1 cellular context compared by ENCODE assay signal in the genomic region with DNA sequence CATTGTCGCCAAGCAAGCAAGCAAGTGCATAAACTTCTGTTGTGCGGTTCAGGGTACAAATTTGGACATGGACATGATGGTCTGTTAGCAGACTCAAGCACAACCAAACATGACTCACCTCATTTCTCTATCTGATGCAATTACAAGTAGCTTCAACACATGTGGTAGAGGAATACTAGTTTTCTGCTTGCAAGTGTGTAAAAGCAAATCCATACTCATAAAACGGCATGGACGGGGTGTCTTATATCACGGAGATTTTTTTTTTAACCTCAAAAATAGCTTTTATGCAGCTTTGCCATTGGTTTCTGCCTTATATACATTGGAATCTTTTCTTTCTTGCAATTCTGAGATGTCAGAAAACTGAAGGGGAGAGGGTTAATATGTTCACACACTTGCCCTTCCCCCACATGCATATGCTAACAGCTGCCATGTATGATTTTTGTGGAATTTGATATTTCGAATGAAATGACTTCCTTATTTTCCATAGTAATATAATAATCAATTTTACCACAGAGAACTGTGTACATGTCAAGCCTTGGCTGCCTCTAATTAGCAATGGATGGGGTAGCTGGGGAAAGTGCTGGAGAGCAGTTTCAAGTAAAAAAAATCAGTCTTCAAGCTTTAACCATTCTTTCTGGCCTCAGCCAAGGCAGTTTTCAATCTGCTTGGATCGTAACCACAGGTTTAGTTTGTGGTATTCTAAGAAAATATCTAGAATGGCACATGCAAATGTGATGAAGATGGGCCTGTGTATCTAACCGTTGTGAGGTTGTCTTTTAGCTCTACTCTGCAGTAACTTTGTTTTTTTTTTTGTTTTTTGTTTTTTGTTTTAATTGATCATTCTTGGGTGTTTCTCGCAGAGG.
TF ChIP-seq lines count a peak whose summit lies in the region.

No MANE protein-coding gene starts in this region.

TF ChIP-seq in K562, 482 proteins besides CTCF, POLR2A, EP300 and RAD21 (continued from another document and continues in another):
- TF ChIP-seq, protein P1, sequence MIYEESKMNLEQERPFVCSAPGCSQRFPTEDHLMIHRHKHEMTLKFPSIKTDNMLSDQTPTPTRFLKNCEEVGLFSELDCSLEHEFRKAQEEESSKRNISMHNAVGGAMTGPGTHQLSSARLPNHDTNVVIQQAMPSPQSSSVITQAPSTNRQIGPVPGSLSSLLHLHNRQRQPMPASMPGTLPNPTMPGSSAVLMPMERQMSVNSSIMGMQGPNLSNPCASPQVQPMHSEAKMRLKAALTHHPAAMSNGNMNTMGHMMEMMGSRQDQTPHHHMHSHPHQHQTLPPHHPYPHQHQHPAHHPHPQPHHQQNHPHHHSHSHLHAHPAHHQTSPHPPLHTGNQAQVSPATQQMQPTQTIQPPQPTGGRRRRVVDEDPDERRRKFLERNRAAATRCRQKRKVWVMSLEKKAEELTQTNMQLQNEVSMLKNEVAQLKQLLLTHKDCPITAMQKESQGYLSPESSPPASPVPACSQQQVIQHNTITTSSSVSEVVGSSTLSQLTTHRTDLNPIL (CRISPR knock-in tag; IDR thresholded peaks at IDR 0.05) = no peak
- TF ChIP-seq FOXA1 (IDR thresholded peaks at IDR 0.05; ENCODE audit: borderline replicate concordance) (no peak), PYGO2 (tag; IDR thresholded peaks at IDR 0.05) (no peak), NRF1 (conservative IDR thresholded peaks at IDR 0.05 in 1 of 2, IDR thresholded peaks at IDR 0.05 in 1 of 2) (no peak), ZNF41 (CRISPR knock-in tag; conservative IDR thresholded peaks at IDR 0.05) (0 out of 2 replicates have a peak, but pooled peaks have one; percentile 9), HIVEP1 (CRISPR knock-in tag; IDR thresholded peaks at IDR 0.05) (no peak), RBM14 (IDR thresholded peaks at IDR 0.05; ENCODE audit: borderline replicate concordance, insufficient read depth, low read depth, low read length) (no peak), ZNF408 (CRISPR knock-in tag; IDR thresholded peaks at IDR 0.05; ENCODE audit: low read depth) (no peak), CHD4 (IDR thresholded peaks at IDR 0.05; ENCODE audit: insufficient read depth, insufficient replicate concordance, low read depth, low read length, poor library complexity, severe bottlenecking) (no peak), NBN (IDR thresholded peaks at IDR 0.05; ENCODE audit: low read depth) (no peak), SMARCA4 (IDR thresholded peaks at IDR 0.05) (peak; percentile 42; the same call in 1 of the 2 replicates), FOXJ2 (tag; IDR thresholded peaks at IDR 0.05) (peak; percentile 40; the same call in 1 of the 2 replicates), GATA2 (CRISPR knock-in tag; IDR thresholded peaks at IDR 0.05) (no peak), GTF2A2 (tag; IDR thresholded peaks at IDR 0.05) (0 out of 2 replicates have a peak, but pooled peaks have one; percentile 36), PHF20 (IDR thresholded peaks at IDR 0.05; ENCODE audit: partially characterized antibody) (no peak), RBFOX2 (IDR thresholded peaks at IDR 0.05; ENCODE audit: low read depth, low read length) (peak; percentile 35; the same call in 1 of the 2 replicates), SIRT6 (IDR thresholded peaks at IDR 0.05; ENCODE audit: low read depth, low read length) (no peak), HSF4 (CRISPR knock-in tag; IDR thresholded peaks at IDR 0.05; ENCODE audit: borderline replicate concordance) (no peak), ZKSCAN1 (IDR thresholded peaks at IDR 0.05; ENCODE audit: low read depth, low read length) (no peak), FOXM1 (IDR thresholded peaks at IDR 0.05; ENCODE audit: low read depth) (no peak), FOXM1 (CRISPR knock-in tag; IDR thresholded peaks at IDR 0.05; ENCODE audit: low read depth) (no peak)
- TF ChIP-seq, protein P2, sequence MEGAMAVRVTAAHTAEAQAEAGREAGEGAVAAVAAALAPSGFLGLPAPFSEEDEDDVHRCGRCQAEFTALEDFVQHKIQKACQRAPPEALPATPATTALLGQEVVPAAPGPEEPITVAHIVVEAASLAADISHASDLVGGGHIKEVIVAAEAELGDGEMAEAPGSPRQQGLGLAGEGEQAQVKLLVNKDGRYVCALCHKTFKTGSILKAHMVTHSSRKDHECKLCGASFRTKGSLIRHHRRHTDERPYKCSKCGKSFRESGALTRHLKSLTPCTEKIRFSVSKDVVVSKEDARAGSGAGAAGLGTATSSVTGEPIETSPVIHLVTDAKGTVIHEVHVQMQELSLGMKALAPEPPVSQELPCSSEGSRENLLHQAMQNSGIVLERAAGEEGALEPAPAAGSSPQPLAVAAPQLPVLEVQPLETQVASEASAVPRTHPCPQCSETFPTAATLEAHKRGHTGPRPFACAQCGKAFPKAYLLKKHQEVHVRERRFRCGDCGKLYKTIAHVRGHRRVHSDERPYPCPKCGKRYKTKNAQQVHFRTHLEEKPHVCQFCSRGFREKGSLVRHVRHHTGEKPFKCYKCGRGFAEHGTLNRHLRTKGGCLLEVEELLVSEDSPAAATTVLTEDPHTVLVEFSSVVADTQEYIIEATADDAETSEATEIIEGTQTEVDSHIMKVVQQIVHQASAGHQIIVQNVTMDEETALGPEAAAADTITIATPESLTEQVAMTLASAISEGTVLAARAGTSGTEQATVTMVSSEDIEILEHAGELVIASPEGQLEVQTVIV (CRISPR knock-in tag; IDR thresholded peaks at IDR 0.05; ENCODE audit: borderline replicate concordance) = no peak
- TF ChIP-seq, protein P3, sequence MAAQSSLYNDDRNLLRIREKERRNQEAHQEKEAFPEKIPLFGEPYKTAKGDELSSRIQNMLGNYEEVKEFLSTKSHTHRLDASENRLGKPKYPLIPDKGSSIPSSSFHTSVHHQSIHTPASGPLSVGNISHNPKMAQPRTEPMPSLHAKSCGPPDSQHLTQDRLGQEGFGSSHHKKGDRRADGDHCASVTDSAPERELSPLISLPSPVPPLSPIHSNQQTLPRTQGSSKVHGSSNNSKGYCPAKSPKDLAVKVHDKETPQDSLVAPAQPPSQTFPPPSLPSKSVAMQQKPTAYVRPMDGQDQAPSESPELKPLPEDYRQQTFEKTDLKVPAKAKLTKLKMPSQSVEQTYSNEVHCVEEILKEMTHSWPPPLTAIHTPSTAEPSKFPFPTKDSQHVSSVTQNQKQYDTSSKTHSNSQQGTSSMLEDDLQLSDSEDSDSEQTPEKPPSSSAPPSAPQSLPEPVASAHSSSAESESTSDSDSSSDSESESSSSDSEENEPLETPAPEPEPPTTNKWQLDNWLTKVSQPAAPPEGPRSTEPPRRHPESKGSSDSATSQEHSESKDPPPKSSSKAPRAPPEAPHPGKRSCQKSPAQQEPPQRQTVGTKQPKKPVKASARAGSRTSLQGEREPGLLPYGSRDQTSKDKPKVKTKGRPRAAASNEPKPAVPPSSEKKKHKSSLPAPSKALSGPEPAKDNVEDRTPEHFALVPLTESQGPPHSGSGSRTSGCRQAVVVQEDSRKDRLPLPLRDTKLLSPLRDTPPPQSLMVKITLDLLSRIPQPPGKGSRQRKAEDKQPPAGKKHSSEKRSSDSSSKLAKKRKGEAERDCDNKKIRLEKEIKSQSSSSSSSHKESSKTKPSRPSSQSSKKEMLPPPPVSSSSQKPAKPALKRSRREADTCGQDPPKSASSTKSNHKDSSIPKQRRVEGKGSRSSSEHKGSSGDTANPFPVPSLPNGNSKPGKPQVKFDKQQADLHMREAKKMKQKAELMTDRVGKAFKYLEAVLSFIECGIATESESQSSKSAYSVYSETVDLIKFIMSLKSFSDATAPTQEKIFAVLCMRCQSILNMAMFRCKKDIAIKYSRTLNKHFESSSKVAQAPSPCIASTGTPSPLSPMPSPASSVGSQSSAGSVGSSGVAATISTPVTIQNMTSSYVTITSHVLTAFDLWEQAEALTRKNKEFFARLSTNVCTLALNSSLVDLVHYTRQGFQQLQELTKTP (IDR thresholded peaks at IDR 0.05; ENCODE audit: low read depth in 1 of 2, partially characterized antibody in 2 of 2) = no peak
- TF ChIP-seq, protein P4, sequence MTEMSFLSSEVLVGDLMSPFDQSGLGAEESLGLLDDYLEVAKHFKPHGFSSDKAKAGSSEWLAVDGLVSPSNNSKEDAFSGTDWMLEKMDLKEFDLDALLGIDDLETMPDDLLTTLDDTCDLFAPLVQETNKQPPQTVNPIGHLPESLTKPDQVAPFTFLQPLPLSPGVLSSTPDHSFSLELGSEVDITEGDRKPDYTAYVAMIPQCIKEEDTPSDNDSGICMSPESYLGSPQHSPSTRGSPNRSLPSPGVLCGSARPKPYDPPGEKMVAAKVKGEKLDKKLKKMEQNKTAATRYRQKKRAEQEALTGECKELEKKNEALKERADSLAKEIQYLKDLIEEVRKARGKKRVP (CRISPR knock-in tag; IDR thresholded peaks at IDR 0.05) = peak; percentile 78; the same call in 1 of the 2 replicates
- TF ChIP-seq, protein P5, sequence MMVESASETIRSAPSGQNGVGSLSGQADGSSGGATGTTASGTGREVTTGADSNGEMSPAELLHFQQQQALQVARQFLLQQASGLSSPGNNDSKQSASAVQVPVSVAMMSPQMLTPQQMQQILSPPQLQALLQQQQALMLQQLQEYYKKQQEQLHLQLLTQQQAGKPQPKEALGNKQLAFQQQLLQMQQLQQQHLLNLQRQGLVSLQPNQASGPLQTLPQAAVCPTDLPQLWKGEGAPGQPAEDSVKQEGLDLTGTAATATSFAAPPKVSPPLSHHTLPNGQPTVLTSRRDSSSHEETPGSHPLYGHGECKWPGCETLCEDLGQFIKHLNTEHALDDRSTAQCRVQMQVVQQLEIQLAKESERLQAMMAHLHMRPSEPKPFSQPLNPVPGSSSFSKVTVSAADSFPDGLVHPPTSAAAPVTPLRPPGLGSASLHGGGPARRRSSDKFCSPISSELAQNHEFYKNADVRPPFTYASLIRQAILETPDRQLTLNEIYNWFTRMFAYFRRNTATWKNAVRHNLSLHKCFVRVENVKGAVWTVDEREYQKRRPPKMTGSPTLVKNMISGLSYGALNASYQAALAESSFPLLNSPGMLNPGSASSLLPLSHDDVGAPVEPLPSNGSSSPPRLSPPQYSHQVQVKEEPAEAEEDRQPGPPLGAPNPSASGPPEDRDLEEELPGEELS (CRISPR knock-in tag; IDR thresholded peaks at IDR 0.05; ENCODE audit: borderline replicate concordance) = no peak
- TF ChIP-seq, protein P6, sequence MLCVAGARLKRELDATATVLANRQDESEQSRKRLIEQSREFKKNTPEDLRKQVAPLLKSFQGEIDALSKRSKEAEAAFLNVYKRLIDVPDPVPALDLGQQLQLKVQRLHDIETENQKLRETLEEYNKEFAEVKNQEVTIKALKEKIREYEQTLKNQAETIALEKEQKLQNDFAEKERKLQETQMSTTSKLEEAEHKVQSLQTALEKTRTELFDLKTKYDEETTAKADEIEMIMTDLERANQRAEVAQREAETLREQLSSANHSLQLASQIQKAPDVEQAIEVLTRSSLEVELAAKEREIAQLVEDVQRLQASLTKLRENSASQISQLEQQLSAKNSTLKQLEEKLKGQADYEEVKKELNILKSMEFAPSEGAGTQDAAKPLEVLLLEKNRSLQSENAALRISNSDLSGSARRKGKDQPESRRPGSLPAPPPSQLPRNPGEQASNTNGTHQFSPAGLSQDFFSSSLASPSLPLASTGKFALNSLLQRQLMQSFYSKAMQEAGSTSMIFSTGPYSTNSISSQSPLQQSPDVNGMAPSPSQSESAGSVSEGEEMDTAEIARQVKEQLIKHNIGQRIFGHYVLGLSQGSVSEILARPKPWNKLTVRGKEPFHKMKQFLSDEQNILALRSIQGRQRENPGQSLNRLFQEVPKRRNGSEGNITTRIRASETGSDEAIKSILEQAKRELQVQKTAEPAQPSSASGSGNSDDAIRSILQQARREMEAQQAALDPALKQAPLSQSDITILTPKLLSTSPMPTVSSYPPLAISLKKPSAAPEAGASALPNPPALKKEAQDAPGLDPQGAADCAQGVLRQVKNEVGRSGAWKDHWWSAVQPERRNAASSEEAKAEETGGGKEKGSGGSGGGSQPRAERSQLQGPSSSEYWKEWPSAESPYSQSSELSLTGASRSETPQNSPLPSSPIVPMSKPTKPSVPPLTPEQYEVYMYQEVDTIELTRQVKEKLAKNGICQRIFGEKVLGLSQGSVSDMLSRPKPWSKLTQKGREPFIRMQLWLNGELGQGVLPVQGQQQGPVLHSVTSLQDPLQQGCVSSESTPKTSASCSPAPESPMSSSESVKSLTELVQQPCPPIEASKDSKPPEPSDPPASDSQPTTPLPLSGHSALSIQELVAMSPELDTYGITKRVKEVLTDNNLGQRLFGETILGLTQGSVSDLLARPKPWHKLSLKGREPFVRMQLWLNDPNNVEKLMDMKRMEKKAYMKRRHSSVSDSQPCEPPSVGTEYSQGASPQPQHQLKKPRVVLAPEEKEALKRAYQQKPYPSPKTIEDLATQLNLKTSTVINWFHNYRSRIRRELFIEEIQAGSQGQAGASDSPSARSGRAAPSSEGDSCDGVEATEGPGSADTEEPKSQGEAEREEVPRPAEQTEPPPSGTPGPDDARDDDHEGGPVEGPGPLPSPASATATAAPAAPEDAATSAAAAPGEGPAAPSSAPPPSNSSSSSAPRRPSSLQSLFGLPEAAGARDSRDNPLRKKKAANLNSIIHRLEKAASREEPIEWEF (CRISPR knock-in tag; IDR thresholded peaks at IDR 0.05) = no peak
- TF ChIP-seq, protein P7, sequence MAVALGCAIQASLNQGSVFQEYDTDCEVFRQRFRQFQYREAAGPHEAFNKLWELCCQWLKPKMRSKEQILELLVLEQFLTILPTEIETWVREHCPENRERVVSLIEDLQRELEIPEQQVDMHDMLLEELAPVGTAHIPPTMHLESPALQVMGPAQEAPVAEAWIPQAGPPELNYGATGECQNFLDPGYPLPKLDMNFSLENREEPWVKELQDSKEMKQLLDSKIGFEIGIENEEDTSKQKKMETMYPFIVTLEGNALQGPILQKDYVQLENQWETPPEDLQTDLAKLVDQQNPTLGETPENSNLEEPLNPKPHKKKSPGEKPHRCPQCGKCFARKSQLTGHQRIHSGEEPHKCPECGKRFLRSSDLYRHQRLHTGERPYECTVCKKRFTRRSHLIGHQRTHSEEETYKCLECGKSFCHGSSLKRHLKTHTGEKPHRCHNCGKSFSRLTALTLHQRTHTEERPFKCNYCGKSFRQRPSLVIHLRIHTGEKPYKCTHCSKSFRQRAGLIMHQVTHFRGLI (CRISPR knock-in tag; IDR thresholded peaks at IDR 0.05) = peak; percentile 6; the same call in 1 of the 2 replicates
- TF ChIP-seq, protein P8, sequence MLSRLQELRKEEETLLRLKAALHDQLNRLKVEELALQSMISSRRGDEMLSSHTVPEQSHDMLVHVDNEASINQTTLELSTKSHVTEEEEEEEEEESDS (CRISPR knock-in tag; IDR thresholded peaks at IDR 0.05) = no peak
- TF ChIP-seq, protein P9, sequence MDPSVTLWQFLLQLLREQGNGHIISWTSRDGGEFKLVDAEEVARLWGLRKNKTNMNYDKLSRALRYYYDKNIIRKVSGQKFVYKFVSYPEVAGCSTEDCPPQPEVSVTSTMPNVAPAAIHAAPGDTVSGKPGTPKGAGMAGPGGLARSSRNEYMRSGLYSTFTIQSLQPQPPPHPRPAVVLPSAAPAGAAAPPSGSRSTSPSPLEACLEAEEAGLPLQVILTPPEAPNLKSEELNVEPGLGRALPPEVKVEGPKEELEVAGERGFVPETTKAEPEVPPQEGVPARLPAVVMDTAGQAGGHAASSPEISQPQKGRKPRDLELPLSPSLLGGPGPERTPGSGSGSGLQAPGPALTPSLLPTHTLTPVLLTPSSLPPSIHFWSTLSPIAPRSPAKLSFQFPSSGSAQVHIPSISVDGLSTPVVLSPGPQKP (CRISPR knock-in tag; IDR thresholded peaks at IDR 0.05) = no peak
